ENCODE assay signal across 1 cellular context in genomic region chr3:47380601-47381316, GRCh38.
TF ChIP-seq lines count a peak whose summit lies in the region.

A gene with protein sequence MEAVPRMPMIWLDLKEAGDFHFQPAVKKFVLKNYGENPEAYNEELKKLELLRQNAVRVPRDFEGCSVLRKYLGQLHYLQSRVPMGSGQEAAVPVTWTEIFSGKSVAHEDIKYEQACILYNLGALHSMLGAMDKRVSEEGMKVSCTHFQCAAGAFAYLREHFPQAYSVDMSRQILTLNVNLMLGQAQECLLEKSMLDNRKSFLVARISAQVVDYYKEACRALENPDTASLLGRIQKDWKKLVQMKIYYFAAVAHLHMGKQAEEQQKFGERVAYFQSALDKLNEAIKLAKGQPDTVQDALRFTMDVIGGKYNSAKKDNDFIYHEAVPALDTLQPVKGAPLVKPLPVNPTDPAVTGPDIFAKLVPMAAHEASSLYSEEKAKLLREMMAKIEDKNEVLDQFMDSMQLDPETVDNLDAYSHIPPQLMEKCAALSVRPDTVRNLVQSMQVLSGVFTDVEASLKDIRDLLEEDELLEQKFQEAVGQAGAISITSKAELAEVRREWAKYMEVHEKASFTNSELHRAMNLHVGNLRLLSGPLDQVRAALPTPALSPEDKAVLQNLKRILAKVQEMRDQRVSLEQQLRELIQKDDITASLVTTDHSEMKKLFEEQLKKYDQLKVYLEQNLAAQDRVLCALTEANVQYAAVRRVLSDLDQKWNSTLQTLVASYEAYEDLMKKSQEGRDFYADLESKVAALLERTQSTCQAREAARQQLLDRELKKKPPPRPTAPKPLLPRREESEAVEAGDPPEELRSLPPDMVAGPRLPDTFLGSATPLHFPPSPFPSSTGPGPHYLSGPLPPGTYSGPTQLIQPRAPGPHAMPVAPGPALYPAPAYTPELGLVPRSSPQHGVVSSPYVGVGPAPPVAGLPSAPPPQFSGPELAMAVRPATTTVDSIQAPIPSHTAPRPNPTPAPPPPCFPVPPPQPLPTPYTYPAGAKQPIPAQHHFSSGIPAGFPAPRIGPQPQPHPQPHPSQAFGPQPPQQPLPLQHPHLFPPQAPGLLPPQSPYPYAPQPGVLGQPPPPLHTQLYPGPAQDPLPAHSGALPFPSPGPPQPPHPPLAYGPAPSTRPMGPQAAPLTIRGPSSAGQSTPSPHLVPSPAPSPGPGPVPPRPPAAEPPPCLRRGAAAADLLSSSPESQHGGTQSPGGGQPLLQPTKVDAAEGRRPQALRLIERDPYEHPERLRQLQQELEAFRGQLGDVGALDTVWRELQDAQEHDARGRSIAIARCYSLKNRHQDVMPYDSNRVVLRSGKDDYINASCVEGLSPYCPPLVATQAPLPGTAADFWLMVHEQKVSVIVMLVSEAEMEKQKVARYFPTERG (N-terminal part only) (plus strand): TSS chr3:47381021. CDS start chr3:47381097, 76 bp downstream.

TF ChIP-seq in HepG2, 621 proteins besides CTCF, POLR2A, EP300 and RAD21 (continued from another document):
- TF ChIP-seq, protein P1, sequence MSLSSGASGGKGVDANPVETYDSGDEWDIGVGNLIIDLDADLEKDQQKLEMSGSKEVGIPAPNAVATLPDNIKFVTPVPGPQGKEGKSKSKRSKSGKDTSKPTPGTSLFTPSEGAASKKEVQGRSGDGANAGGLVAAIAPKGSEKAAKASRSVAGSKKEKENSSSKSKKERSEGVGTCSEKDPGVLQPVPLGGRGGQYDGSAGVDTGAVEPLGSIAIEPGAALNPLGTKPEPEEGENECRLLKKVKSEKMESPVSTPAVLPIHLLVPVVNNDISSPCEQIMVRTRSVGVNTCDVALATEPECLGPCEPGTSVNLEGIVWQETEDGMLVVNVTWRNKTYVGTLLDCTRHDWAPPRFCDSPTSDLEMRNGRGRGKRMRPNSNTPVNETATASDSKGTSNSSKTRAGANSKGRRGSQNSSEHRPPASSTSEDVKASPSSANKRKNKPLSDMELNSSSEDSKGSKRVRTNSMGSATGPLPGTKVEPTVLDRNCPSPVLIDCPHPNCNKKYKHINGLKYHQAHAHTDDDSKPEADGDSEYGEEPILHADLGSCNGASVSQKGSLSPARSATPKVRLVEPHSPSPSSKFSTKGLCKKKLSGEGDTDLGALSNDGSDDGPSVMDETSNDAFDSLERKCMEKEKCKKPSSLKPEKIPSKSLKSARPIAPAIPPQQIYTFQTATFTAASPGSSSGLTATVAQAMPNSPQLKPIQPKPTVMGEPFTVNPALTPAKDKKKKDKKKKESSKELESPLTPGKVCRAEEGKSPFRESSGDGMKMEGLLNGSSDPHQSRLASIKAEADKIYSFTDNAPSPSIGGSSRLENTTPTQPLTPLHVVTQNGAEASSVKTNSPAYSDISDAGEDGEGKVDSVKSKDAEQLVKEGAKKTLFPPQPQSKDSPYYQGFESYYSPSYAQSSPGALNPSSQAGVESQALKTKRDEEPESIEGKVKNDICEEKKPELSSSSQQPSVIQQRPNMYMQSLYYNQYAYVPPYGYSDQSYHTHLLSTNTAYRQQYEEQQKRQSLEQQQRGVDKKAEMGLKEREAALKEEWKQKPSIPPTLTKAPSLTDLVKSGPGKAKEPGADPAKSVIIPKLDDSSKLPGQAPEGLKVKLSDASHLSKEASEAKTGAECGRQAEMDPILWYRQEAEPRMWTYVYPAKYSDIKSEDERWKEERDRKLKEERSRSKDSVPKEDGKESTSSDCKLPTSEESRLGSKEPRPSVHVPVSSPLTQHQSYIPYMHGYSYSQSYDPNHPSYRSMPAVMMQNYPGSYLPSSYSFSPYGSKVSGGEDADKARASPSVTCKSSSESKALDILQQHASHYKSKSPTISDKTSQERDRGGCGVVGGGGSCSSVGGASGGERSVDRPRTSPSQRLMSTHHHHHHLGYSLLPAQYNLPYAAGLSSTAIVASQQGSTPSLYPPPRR (CRISPR knock-in tag; IDR thresholded peaks at IDR 0.05; ENCODE audit: borderline replicate concordance): peak; percentile 76
- TF ChIP-seq SRSF1 (optimal IDR thresholded peaks at IDR 0.05; ENCODE audit: low read depth, low read length) (no peak), CHD2 (IDR thresholded peaks at IDR 0.05; ENCODE audit: low read depth, low read length) (no peak), MBNL3 (CRISPR knock-in tag; conservative IDR thresholded peaks at IDR 0.05) (no peak), MED1 (CRISPR knock-in tag; IDR thresholded peaks at IDR 0.05) (peak; percentile 77), SOX6 (IDR thresholded peaks at IDR 0.05) (no peak), SOX6 (CRISPR knock-in tag; IDR thresholded peaks at IDR 0.05) (peak; percentile 76), ZNF251 (CRISPR knock-in tag; IDR thresholded peaks at IDR 0.05) (0 out of 2 replicates have a peak, but pooled peaks have one; percentile 23), ZNF264 (CRISPR knock-in tag; IDR thresholded peaks at IDR 0.05) (peak; percentile 12; the same call in 1 of the 2 replicates), STAT5B (CRISPR knock-in tag; IDR thresholded peaks at IDR 0.05) (no peak), KMT2B (CRISPR knock-in tag; IDR thresholded peaks at IDR 0.05) (peak; percentile 69), ZBTB26 (CRISPR knock-in tag; IDR thresholded peaks at IDR 0.05; ENCODE audit: borderline replicate concordance) (0 out of 2 replicates have a peak, but pooled peaks have one; percentile 21), ZKSCAN5 (CRISPR knock-in tag; IDR thresholded peaks at IDR 0.05) (peak; percentile 53; the same call in 1 of the 2 replicates), NFKB2 (CRISPR knock-in tag; IDR thresholded peaks at IDR 0.05; ENCODE audit: borderline replicate concordance) (peak; percentile 25; the same call in 1 of the 2 replicates), MNT (IDR thresholded peaks at IDR 0.05) (peak; percentile 75), ZNF792 (CRISPR knock-in tag; IDR thresholded peaks at IDR 0.05) (peak; percentile 38; the same call in 1 of the 2 replicates), NFE2L1 (CRISPR knock-in tag; IDR thresholded peaks at IDR 0.05; ENCODE audit: borderline replicate concordance) (peak; percentile 50; the same call in 1 of the 2 replicates), UBTF (CRISPR knock-in tag; IDR thresholded peaks at IDR 0.05) (peak; percentile 52), ZFP91 (CRISPR knock-in tag; IDR thresholded peaks at IDR 0.05; ENCODE audit: borderline replicate concordance) (peak; percentile 79; the same call in 1 of the 2 replicates), CREM (IDR thresholded peaks at IDR 0.05) (peak; percentile 81), CREM (CRISPR knock-in tag; IDR thresholded peaks at IDR 0.05) (no peak), ZBTB38 (CRISPR knock-in tag; IDR thresholded peaks at IDR 0.05) (peak; percentile 76), TIGD3 (CRISPR knock-in tag; IDR thresholded peaks at IDR 0.05; ENCODE audit: borderline replicate concordance) (no peak), ZSCAN9 (CRISPR knock-in tag; IDR thresholded peaks at IDR 0.05; ENCODE audit: borderline replicate concordance) (0 out of 2 replicates have a peak, but pooled peaks have one; percentile 17), KDM2A (CRISPR knock-in tag; IDR thresholded peaks at IDR 0.05; ENCODE audit: borderline replicate concordance, low read depth) (peak; percentile 72)
